6 cellular contexts compared by ENCODE assay signal in genomic region chr22:37717235-37717634, GRCh38. TPM values are rescaled to one million over a fixed set of nuclear protein-coding genes. Genes with fewer than 3 reads are reported as not detected.
DNase-seq lines count a peak whose midpoint lies in the region; ATAC-seq, FAIRE-seq and TF ChIP-seq lines count a peak whose summit lies in the region.
"Not testable (repeated sequence)": the region's sequence is repeated elsewhere in the genome, so short reads cannot be mapped to it uniquely, and the experiment has no call there.

No MANE protein-coding gene starts in this region.

- DNase-seq in DND-41: peak; percentile 18
- DNase-seq in NB4 (ENCODE audit: low read depth): peak; percentile 56
- not testable (repeated sequence) for DNase-seq in K562 (ENCODE audit: extremely low read depth in 1 of 4, low spot score in 3 of 4); foreskin keratinocyte; smooth muscle cell (lab: John Stamatoyannopoulos, UW; ENCODE audit: unreplicated experiment)

- not testable (repeated sequence) for H3K4me3 Mint-ChIP-seq in nephron

- TF ChIP-seq RAD21 in K562 (CRISPR knock-in tag; conservative IDR thresholded peaks at IDR 0.05 in 1 of 2, IDR thresholded peaks at IDR 0.05 in 1 of 2): not testable (repeated sequence)

- not testable (repeated sequence) for H3K79me2 ChIP-seq in DND-41 (ENCODE audit: insufficient read depth, low read length); K562 (ENCODE audit: control insufficient read depth, insufficient read depth, low read length); smooth muscle cell (ENCODE audit: low read depth)

- CTCF ChIA-PET in K562 (lab: Yijun Ruan, JAX; ENCODE audit: low intra/inter-chr PET ratio): not testable (repeated sequence)

- H3K9me1 ChIP-seq in K562 (ENCODE audit: control insufficient read depth, insufficient read depth, low read length): not testable (repeated sequence)

- H3K36me3 ChIP-seq in DND-41 (ENCODE audit: insufficient read depth, low read length); K562 (ENCODE audit: control insufficient read depth, insufficient read depth, low read length); smooth muscle cell (ENCODE audit: low read depth): not testable (repeated sequence)

- POLR2A ChIA-PET in K562 (lab: Yijun Ruan, JAX): not testable (repeated sequence)

- H4K20me1 ChIP-seq in DND-41 (ENCODE audit: insufficient read depth, low read length); K562 (replicated peaks; ENCODE audit: control insufficient read depth, insufficient read depth, low read length): not testable (repeated sequence)
- peaks cover 10% of the 10 kb centered on the region for H4K20me1 ChIP-seq in smooth muscle cell (ENCODE audit: low read depth)

- not testable (repeated sequence) for H3K4me2 ChIP-seq in DND-41 (ENCODE audit: insufficient read depth, low read length); K562 (ENCODE audit: insufficient read depth, low read length)
- H3K4me2 ChIP-seq in smooth muscle cell: peak overlapping the region; percentile 26

- not testable (repeated sequence) for H3K9me3 ChIP-seq in DND-41 (ENCODE audit: insufficient read depth, low read length, severe bottlenecking); K562 (replicated peaks; ENCODE audit: control insufficient read depth, insufficient read depth, low read depth, low read length); smooth muscle cell (replicated peaks; ENCODE audit: low read depth)

- ATAC-seq in DND-41 (ENCODE audit: insufficient read depth, low read depth); K562; foreskin keratinocyte: not testable (repeated sequence)

- not testable (repeated sequence) for BruUV-seq in K562 (replicated peaks; lab: Mats Ljungman, UMichigan)

- not testable (repeated sequence) for FAIRE-seq in K562 (lab: Jason Lieb, UNC)

- intact Hi-C loops in K562 (cut with micrococcal nuclease): not testable (repeated sequence)

- not testable (repeated sequence) for H3K27me3 Mint-ChIP-seq in nephron (ENCODE audit: low read depth)

- H3K9me3 Mint-ChIP-seq in nephron: not testable (repeated sequence)

- H3K4me3 ChIP-seq in DND-41 (ENCODE audit: low read depth in 1 of 2, low read length in 2 of 2); K562; smooth muscle cell: not testable (repeated sequence)
- H3K4me3 ChIP-seq in NB4 (ENCODE audit: low read depth, low read length): peak overlapping the region; percentile 58

- not testable (repeated sequence) for H3K27ac ChIP-seq in DND-41 (ENCODE audit: low read length); K562 (ENCODE audit: extremely low read depth, low read depth, low read length)
- peak overlapping the region; percentile 25 for H3K27ac ChIP-seq in foreskin keratinocyte
- H3K27ac ChIP-seq in smooth muscle cell (ENCODE audit: low read depth): peak overlapping the region; percentile 72

- not testable (repeated sequence) for H3K27me3 ChIP-seq in DND-41 (ENCODE audit: insufficient read depth, low read length, poor library complexity); K562 (ENCODE audit: control insufficient read depth in 2 of 2, insufficient read depth in 2 of 2, low read length in 2 of 2); foreskin keratinocyte; smooth muscle cell (ENCODE audit: low read depth)

- H3F3A ChIP-seq in smooth muscle cell (ENCODE audit: low read depth): not testable (repeated sequence)

- not testable (repeated sequence) for H2AFZ ChIP-seq in DND-41 (ENCODE audit: low read depth, low read length); K562 (ENCODE audit: low read depth, low read length); smooth muscle cell (ENCODE audit: low read depth)

- TF ChIP-seq CTCF in DND-41 (IDR thresholded peaks at IDR 0.05; ENCODE audit: borderline replicate concordance, extremely low read depth, low read length, poor library complexity, severe bottlenecking); NB4 (IDR thresholded peaks at IDR 0.05; ENCODE audit: low read depth, low read length); K562 (IDR thresholded peaks at IDR 0.05 in 2 of 3, conservative IDR thresholded peaks at IDR 0.05 in 1 of 3; ENCODE audit: insufficient read depth in 2 of 3, low read depth in 1 of 3, low read length in 3 of 3); foreskin keratinocyte (conservative IDR thresholded peaks at IDR 0.05); nephron (IDR thresholded peaks at IDR 0.05; ENCODE audit: unreplicated experiment in 3 of 3); smooth muscle cell (IDR thresholded peaks at IDR 0.05; ENCODE audit: borderline replicate concordance, insufficient read depth, poor library complexity, severe bottlenecking): not testable (repeated sequence)

- H3K27ac Mint-ChIP-seq in nephron: peak overlapping the region in 2 of 3 experiments; percentile 40 to 67

- not testable (repeated sequence) for TF ChIP-seq EP300 in K562 (IDR thresholded peaks at IDR 0.05; ENCODE audit: low read length)

- H3K4me1 Mint-ChIP-seq in nephron: not testable (repeated sequence)

- H3K9ac ChIP-seq in DND-41 (ENCODE audit: low read depth, low read length); K562 (ENCODE audit: insufficient read depth in 1 of 2, low read depth in 2 of 2, low read length in 2 of 2); smooth muscle cell (ENCODE audit: low read depth): not testable (repeated sequence)

- in situ Hi-C loops in K562 (cut with MboI): not testable (repeated sequence)

- not testable (repeated sequence) for H3K4me1 ChIP-seq in DND-41 (ENCODE audit: insufficient read depth, low read length); K562 (replicated peaks in 1 of 2; ENCODE audit: control insufficient read depth in 2 of 2, insufficient read depth in 2 of 2, low read length in 2 of 2); foreskin keratinocyte; smooth muscle cell (ENCODE audit: low read depth)

- TF ChIP-seq POLR2A in NB4 (IDR thresholded peaks at IDR 0.05; ENCODE audit: extremely low read depth, insufficient read length): peak; percentile 46
- not testable (repeated sequence) for TF ChIP-seq POLR2A in K562 (conservative IDR thresholded peaks at IDR 0.05)

- WGBS in K562 (ENCODE audit: insufficient coverage, low coverage, missing lambda C conversion rate): 10% methylated on average over 2 of the region's 7 CpGs
- 87% methylated on average over 7 of the region's 7 CpGs for WGBS in smooth muscle cell (ENCODE audit: low lambda C conversion rate)

- H3K36me3 Mint-ChIP-seq in nephron (ENCODE audit: low read depth): not testable (repeated sequence)

RNA-seq across cellular contexts. Expression of gene TRIOBP, which starts 20.4 kb away (rescaled TPM):
- total RNA-seq in K562 (2011; cell fraction: chromatin; rRNA removed; ENCODE audit: low replicate concordance): 9.1 and 30.1 TPM in 2 replicates
- 16.3 and 16.6 TPM in 2 replicates for total RNA-seq in K562 (2011; cell fraction: nucleolus; rRNA removed)
- total RNA-seq in K562 (2011; cell fraction: nucleoplasm; rRNA removed): 9.3 and 13.8 TPM in 2 replicates
- 9.4 and 11.9 TPM in 2 replicates for total RNA-seq in K562 (2014; rRNA removed)
- 2.9 and 3.3 TPM in 2 replicates for total RNA-seq in K562 (2014; rRNA removed; fragmentation: Illumina TruSeq; extraction: Trizol)
- 4.0 and 4.6 TPM in 2 replicates for total RNA-seq in K562 (2015; rRNA removed; fragmentation: Illumina TruSeq; extraction: Trizol)
- total RNA-seq in K562 (2021): 9.9 and 11.0 TPM in 2 replicates
- 6.7 and 9.9 TPM in 2 replicates for polyA plus RNA-seq in K562 (2011; rRNA removed)
- 6.9 and 10.9 TPM in 2 replicates for polyA plus RNA-seq in K562 (2011; cell fraction: cytosol; rRNA removed)
- 18.4 and 22.5 TPM in 2 replicates for polyA plus RNA-seq in K562 (2011; cell fraction: nucleus; rRNA removed)
- 6.7 and 16.8 TPM in 2 replicates for polyA plus RNA-seq in K562 (2012)
- polyA plus RNA-seq in K562 (2014; fragmentation: Illumina TruSeq; extraction: Trizol): 5.5 and 6.6 TPM in 2 replicates
- polyA plus RNA-seq in K562 (2014; fragmentation: Nextera tagmentation; extraction: Ambion mirVana): under 1 TPM; 0.24 TPM
- 13.2 and 13.8 TPM in 2 replicates for polyA plus RNA-seq in K562 (2014; rRNA removed)
- 7.9 and 10.8 TPM in 2 replicates for polyA minus RNA-seq in K562 (2011; rRNA and poly(A)+ RNA removed)
- 3.1 and 3.9 TPM in 2 replicates for polyA minus RNA-seq in K562 (2011; cell fraction: cytosol; rRNA and poly(A)+ RNA removed)
- polyA minus RNA-seq in K562 (2011; cell fraction: nucleus; rRNA and poly(A)+ RNA removed): 5.8 and 8.2 TPM in 2 replicates
- total RNA-seq in foreskin keratinocyte: 35.1 and 36.7 TPM in 2 replicates
- polyA plus RNA-seq in foreskin keratinocyte: 23.6 and 26.8 TPM in 2 replicates
- 39.8 and 44.6 TPM in 2 replicates for total RNA-seq in smooth muscle cell
- polyA plus RNA-seq in smooth muscle cell: 95.8 and 100 TPM in 2 replicates

RNA-seq across cellular contexts. Expression of gene NOL12, which starts 31.1 kb away (rescaled TPM):
- 24.1 and 61.4 TPM in 2 replicates for total RNA-seq in K562 (2011; cell fraction: chromatin; rRNA removed; ENCODE audit: low replicate concordance)
- 43.3 and 44.0 TPM in 2 replicates for total RNA-seq in K562 (2011; cell fraction: nucleolus; rRNA removed)
- total RNA-seq in K562 (2011; cell fraction: nucleoplasm; rRNA removed): 30.8 and 31.2 TPM in 2 replicates
- total RNA-seq in K562 (2014; rRNA removed) (40.9 and 42.2 TPM in 2 replicates), K562 (2014; rRNA removed; fragmentation: Illumina TruSeq; extraction: Trizol) (8.4 and 13.9 TPM in 2 replicates), K562 (2015; rRNA removed; fragmentation: Illumina TruSeq; extraction: Trizol) (29.1 and 33.7 TPM in 2 replicates), K562 (2021) (26.8 and 28.5 TPM in 2 replicates), foreskin keratinocyte (31.1 and 33.2 TPM in 2 replicates), smooth muscle cell (23.4 and 31.0 TPM in 2 replicates)
- polyA plus RNA-seq in K562 (2011; rRNA removed) (17.2 and 19.8 TPM in 2 replicates), K562 (2014; fragmentation: Illumina TruSeq; extraction: Trizol) (33.6 and 34.3 TPM in 2 replicates), K562 (2014; fragmentation: Nextera tagmentation; extraction: Ambion mirVana) (10 to 100 TPM in 1 of 2 experiments, 1 to 10 TPM in 1; 2.8 to 10.5 TPM), K562 (2014; rRNA removed) (40.8 and 41.4 TPM in 2 replicates), foreskin keratinocyte (44.9 and 46.9 TPM in 2 replicates), smooth muscle cell (13.2 and 16.2 TPM in 2 replicates)
- polyA plus RNA-seq in K562 (2011; cell fraction: cytosol; rRNA removed): 19.6 and 24.7 TPM in 2 replicates
- polyA plus RNA-seq in K562 (2011; cell fraction: nucleus; rRNA removed): 38.3 and 48.3 TPM in 2 replicates
- polyA plus RNA-seq in K562 (2012): 25.1 and 27.1 TPM in 2 replicates
- polyA minus RNA-seq in K562 (2011; rRNA and poly(A)+ RNA removed): 7.3 and 8.8 TPM in 2 replicates
- 8.7 and 12.7 TPM in 2 replicates for polyA minus RNA-seq in K562 (2011; cell fraction: cytosol; rRNA and poly(A)+ RNA removed)
- polyA minus RNA-seq in K562 (2011; cell fraction: nucleus; rRNA and poly(A)+ RNA removed): 7.2 and 10.0 TPM in 2 replicates

RNA-seq across cellular contexts. Expression of gene LGALS1, which starts 41.8 kb away (rescaled TPM):
- 14.2 and 41.4 TPM in 2 replicates for total RNA-seq in K562 (2011; cell fraction: chromatin; rRNA removed; ENCODE audit: low replicate concordance)
- total RNA-seq in K562 (2011; cell fraction: nucleolus; rRNA removed): 152 and 183 TPM in 2 replicates
- total RNA-seq in K562 (2011; cell fraction: nucleoplasm; rRNA removed): 99.6 and 131 TPM in 2 replicates
- total RNA-seq in K562 (2014; rRNA removed) (373 and 487 TPM in 2 replicates), K562 (2014; rRNA removed; fragmentation: Illumina TruSeq; extraction: Trizol) (94.3 and 160 TPM in 2 replicates), K562 (2015; rRNA removed; fragmentation: Illumina TruSeq; extraction: Trizol) (455 and 466 TPM in 2 replicates), K562 (2021) (330 and 373 TPM in 2 replicates), foreskin keratinocyte (2,399 and 2,773 TPM in 2 replicates), smooth muscle cell (3,694 and 5,079 TPM in 2 replicates)
- polyA plus RNA-seq in K562 (2011; rRNA removed) (800 and 995 TPM in 2 replicates), K562 (2014; fragmentation: Illumina TruSeq; extraction: Trizol) (189 and 298 TPM in 2 replicates), K562 (2014; fragmentation: Nextera tagmentation; extraction: Ambion mirVana) (100 to 1,000 TPM; 240 to 301 TPM), K562 (2014; rRNA removed) (474 and 680 TPM in 2 replicates), foreskin keratinocyte (3,861 and 5,401 TPM in 2 replicates), smooth muscle cell (4,318 and 5,332 TPM in 2 replicates)
- 1,618 and 2,500 TPM in 2 replicates for polyA plus RNA-seq in K562 (2011; cell fraction: cytosol; rRNA removed)
- 492 and 635 TPM in 2 replicates for polyA plus RNA-seq in K562 (2011; cell fraction: nucleus; rRNA removed)
- 1,292 and 1,616 TPM in 2 replicates for polyA plus RNA-seq in K562 (2012)
- polyA minus RNA-seq in K562 (2011; rRNA and poly(A)+ RNA removed): 187 and 354 TPM in 2 replicates
- polyA minus RNA-seq in K562 (2011; cell fraction: cytosol; rRNA and poly(A)+ RNA removed): 194 and 200 TPM in 2 replicates
- 64.1 and 86.9 TPM in 2 replicates for polyA minus RNA-seq in K562 (2011; cell fraction: nucleus; rRNA and poly(A)+ RNA removed)

RNA-seq across cellular contexts. Expression of gene PDXP, which starts 58.7 kb away (rescaled TPM):
- total RNA-seq in K562 (2011; cell fraction: chromatin; rRNA removed; ENCODE audit: low replicate concordance): 8.1 and 23.1 TPM in 2 replicates
- total RNA-seq in K562 (2011; cell fraction: nucleolus; rRNA removed): 20.8 and 21.3 TPM in 2 replicates
- total RNA-seq in K562 (2011; cell fraction: nucleoplasm; rRNA removed): 19.4 and 21.3 TPM in 2 replicates
- total RNA-seq in K562 (2014; rRNA removed): 38.8 and 55.8 TPM in 2 replicates
- total RNA-seq in K562 (2014; rRNA removed; fragmentation: Illumina TruSeq; extraction: Trizol): 27.6 and 29.0 TPM in 2 replicates
- total RNA-seq in K562 (2015; rRNA removed; fragmentation: Illumina TruSeq; extraction: Trizol): 30.9 and 32.5 TPM in 2 replicates
- total RNA-seq in K562 (2021): 47.5 and 50.0 TPM in 2 replicates
- 42.8 and 51.4 TPM in 2 replicates for polyA plus RNA-seq in K562 (2011; rRNA removed)
- 73.7 and 106 TPM in 2 replicates for polyA plus RNA-seq in K562 (2011; cell fraction: cytosol; rRNA removed)
- polyA plus RNA-seq in K562 (2011; cell fraction: nucleus; rRNA removed): 34.8 and 35.2 TPM in 2 replicates
- polyA plus RNA-seq in K562 (2012): 25.7 and 42.5 TPM in 2 replicates
- 54.2 and 62.3 TPM in 2 replicates for polyA plus RNA-seq in K562 (2014; fragmentation: Illumina TruSeq; extraction: Trizol)
- polyA plus RNA-seq in K562 (2014; fragmentation: Nextera tagmentation; extraction: Ambion mirVana): 10 to 100 TPM in 1 of 2 experiments, 1 to 10 TPM in 1; 7.9 to 11.8 TPM
- polyA plus RNA-seq in K562 (2014; rRNA removed): 45.7 and 47.8 TPM in 2 replicates
- polyA minus RNA-seq in K562 (2011; rRNA and poly(A)+ RNA removed): 21.5 and 27.1 TPM in 2 replicates
- polyA minus RNA-seq in K562 (2011; cell fraction: cytosol; rRNA and poly(A)+ RNA removed): 30.1 and 30.4 TPM in 2 replicates
- 8.6 and 12.3 TPM in 2 replicates for polyA minus RNA-seq in K562 (2011; cell fraction: nucleus; rRNA and poly(A)+ RNA removed)
- 9.7 and 10.2 TPM in 2 replicates for total RNA-seq in foreskin keratinocyte
- polyA plus RNA-seq in foreskin keratinocyte: 12.5 and 13.3 TPM in 2 replicates
- total RNA-seq in smooth muscle cell: 9.7 and 16.5 TPM in 2 replicates
- 20.0 and 20.7 TPM in 2 replicates for polyA plus RNA-seq in smooth muscle cell
